In genomic region chr3:194661374-194661773, GRCh38 we compare ENCODE assay signal across 15 cellular contexts. TPM values are rescaled to one million over a fixed set of nuclear protein-coding genes. Genes with fewer than 3 reads are reported as not detected.
DNase-seq lines count a peak whose midpoint lies in the region; ATAC-seq and TF ChIP-seq lines count a peak whose summit lies in the region.
"Had no signal": no experiment of that assay in that cellular context is flagged by ENCODE, and none has a peak within 500 bp of the region (broad histone marks: within the 10 kb centered on the region; RNA-seq: fewer than 3 reads in every experiment).

No MANE protein-coding gene starts in this region.

- DNase-seq in DMS 273 treated with DMSO at 0.1 percent for 48 hours (lab: John Stamatoyannopoulos, UW) = peak; percentile 89
- DNase-seq in NCI-H524 (lab: John Stamatoyannopoulos, UW) = peak; percentile 88 to 96
- peak; percentile 50 for DNase-seq in amniotic epithelial cell (ENCODE audit: low read depth)
- no peak for DNase-seq in nephron progenitor cell
- no peak for DNase-seq in activated CD4-positive, alpha-beta memory T cell treated with anti-CD3 and anti-CD28 coated beads for 36 hours
- DNase-seq: amniotic stem cell; effector memory CD8-positive, alpha-beta T cell; foreskin keratinocyte; NCI-H1436; NCI-H526 treated with DMSO at 0.1 percent for 48 hours had no signal

- ATAC-seq in GM18873 (IDR thresholded peaks at IDR 0.05; ENCODE audit: low FRiP score, unreplicated experiment) = no peak
- no peak for ATAC-seq in GM19351 (IDR thresholded peaks at IDR 0.05; ENCODE audit: unreplicated experiment)
- ATAC-seq: effector memory CD8-positive, alpha-beta T cell; foreskin keratinocyte; WTC11 had no signal

- no peak for TF ChIP-seq CTCF in nephron progenitor cell (IDR thresholded peaks at IDR 0.05)

- H3K9me3 Mint-ChIP-seq in nephron progenitor cell = no peaks in the 10 kb centered on the region
- no peaks in the 10 kb centered on the region for H3K9me3 Mint-ChIP-seq in activated CD4-positive, alpha-beta memory T cell treated with anti-CD3 and anti-CD28 coated beads for 36 hours
- H3K9me3 Mint-ChIP-seq: central memory CD8-positive, alpha-beta T cell; effector memory CD8-positive, alpha-beta T cell; memory B cell; WTC11 had no signal

- POLR2A ChIA-PET in activated CD4-positive, alpha-beta memory T cell treated with anti-CD3 and anti-CD28 coated beads for 36 hours (lab: Charles Lee) = interaction anchor here (0.7 kb wide), 1 partner anchor 172 kb away, joined by 3 read pairs; no protein-coding TSS in a partner anchor

- intact Hi-C loops in activated CD4-positive, alpha-beta memory T cell treated with anti-CD3 and anti-CD28 coated beads for 36 hours (cut with micrococcal nuclease) = no loop called here

- H3K27ac Mint-ChIP-seq in nephron progenitor cell = peak overlapping the region; percentile 53
- no peak overlapping the region for H3K27ac Mint-ChIP-seq in activated CD4-positive, alpha-beta memory T cell treated with anti-CD3 and anti-CD28 coated beads for 36 hours
- H3K27ac Mint-ChIP-seq: memory B cell, WTC11 had no signal

- H3K4me1 Mint-ChIP-seq in nephron progenitor cell = no peaks in the 10 kb centered on the region
- H3K4me1 Mint-ChIP-seq in activated CD4-positive, alpha-beta memory T cell treated with anti-CD3 and anti-CD28 coated beads for 36 hours (ENCODE audit: low read depth) = peaks cover 17% of the 10 kb centered on the region
- H3K4me1 Mint-ChIP-seq: memory B cell, WTC11 had no signal

- H3K27me3 Mint-ChIP-seq in nephron progenitor cell (ENCODE audit: low read depth, poor library complexity) = no peaks in the 10 kb centered on the region
- H3K27me3 Mint-ChIP-seq in activated CD4-positive, alpha-beta memory T cell treated with anti-CD3 and anti-CD28 coated beads for 36 hours = no peaks in the 10 kb centered on the region
- H3K27me3 Mint-ChIP-seq: central memory CD8-positive, alpha-beta T cell; effector memory CD8-positive, alpha-beta T cell; memory B cell had no signal

- H3K36me3 Mint-ChIP-seq in nephron progenitor cell (ENCODE audit: low read depth) = peaks cover 50% of the 10 kb centered on the region
- peaks cover 53% of the 10 kb centered on the region for H3K36me3 Mint-ChIP-seq in activated CD4-positive, alpha-beta memory T cell treated with anti-CD3 and anti-CD28 coated beads for 36 hours

- CTCF ChIA-PET in activated CD4-positive, alpha-beta memory T cell treated with anti-CD3 and anti-CD28 coated beads for 36 hours (lab: Charles Lee) = interaction anchor here (7.1 kb wide), 1 partner anchor 10 kb away, joined by 49 read pairs; the partner anchor contains the start of gene LSG1

- no peak overlapping the region for H3K4me3 Mint-ChIP-seq in nephron progenitor cell
- no peak overlapping the region for H3K4me3 Mint-ChIP-seq in activated CD4-positive, alpha-beta memory T cell treated with anti-CD3 and anti-CD28 coated beads for 36 hours
- H3K4me3 Mint-ChIP-seq: central memory CD8-positive, alpha-beta T cell; effector memory CD8-positive, alpha-beta T cell; memory B cell; WTC11 had no signal

RNA-seq across cellular contexts. Expression of gene LSG1, which starts 10.6 kb away (rescaled TPM):
- total RNA-seq in activated CD4-positive, alpha-beta memory T cell treated with anti-CD3 and anti-CD28 coated beads for 36 hours = 10 to 100 TPM; 34.6 to 35.3 TPM

RNA-seq across cellular contexts. Expression of gene FAM43A, which starts 24.3 kb away (rescaled TPM):
- 1 to 10 TPM; 7.4 to 8.5 TPM for total RNA-seq in activated CD4-positive, alpha-beta memory T cell treated with anti-CD3 and anti-CD28 coated beads for 36 hours

RNA-seq across cellular contexts. Expression of gene TMEM44, which starts 28.2 kb away (rescaled TPM):
- total RNA-seq in activated CD4-positive, alpha-beta memory T cell treated with anti-CD3 and anti-CD28 coated beads for 36 hours = 1 to 10 TPM; 4.0 to 5.8 TPM

Comparison
In these comparisons a context has a peak if more than half of its experiments do, and no peak if none do; other contexts are left out.
1. DNase-seq: peak in DMS 273 treated with DMSO at 0.1 percent for 48 hours (single experiment), NCI-H524 (2 of 2) and amniotic epithelial cell (single experiment); none in nephron progenitor cell (single experiment) and activated CD4-positive, alpha-beta memory T cell treated with anti-CD3 and anti-CD28 coated beads for 36 hours (single experiment).